Comparison of ENCODE assay signal across 8 cellular contexts in genomic region chr22:42614312-42615091, GRCh38.
A peak's percentile ranks its signal among the peaks of the same experiment; 100 is the strongest.
DNase-seq lines count a peak whose midpoint lies in the region; ATAC-seq and TF ChIP-seq lines count a peak whose summit lies in the region.

Gene POLDIP3, minus strand, starts transcription at chr22:42614883. Its CDS starts 26 bp downstream, at chr22:42614857.

- peak within 1 kb of the TSS; percentile 98 for H3K27ac ChIP-seq in 22Rv1

- peak within 1 kb of the TSS; percentile 82 for H3K4me3 ChIP-seq in retinal pigment epithelial cell (ENCODE audit: low read length)

- DNase-seq in NCI-H2081 (lab: John Stamatoyannopoulos, UW) (peak; percentile 95 to 96), T1000 (lab: John Stamatoyannopoulos, UW) (peak; percentile 96), astrocyte of the hippocampus (ENCODE audit: low read depth, low spot score) (peak; percentile 99), hippocampal formation (lab: John Stamatoyannopoulos, UW) (peak; percentile 96 to 98), retinal pigment epithelial cell (ENCODE audit: low read depth) (peak; percentile 89)

- TF ChIP-seq CTCF in 22Rv1 (IDR thresholded peaks at IDR 0.05): no peak; the same call in none of the 2 replicates
- TF ChIP-seq CTCF in retinal pigment epithelial cell (conservative IDR thresholded peaks at IDR 0.05; ENCODE audit: low read depth, low read length): peak; percentile 26

- ATAC-seq in GM18511 (IDR thresholded peaks at IDR 0.05; ENCODE audit: unreplicated experiment): peak; percentile 72
- ATAC-seq in HG03039 (IDR thresholded peaks at IDR 0.05; ENCODE audit: unreplicated experiment): peak; percentile 62

Comparison
In these comparisons a context has a peak if more than half of its experiments do, and no peak if none do; other contexts are left out.
1. Peak in every context shown above with its lines: DNase-seq, ATAC-seq, H3K4me3 ChIP-seq and H3K27ac ChIP-seq.